Comparison of ENCODE assay signal across 20 cellular contexts in genomic region chr2:127216105-127216504, GRCh38. TPM values are rescaled to one million over a fixed set of nuclear protein-coding genes. Genes with fewer than 3 reads are reported as not detected.
"Had no signal": no experiment of that assay in that cellular context is flagged by ENCODE, and none has a peak within 500 bp of the region (broad histone marks: within the 10 kb centered on the region; RNA-seq: fewer than 3 reads in every experiment).

No MANE protein-coding gene starts in this region.

- H3K4me3 ChIP-seq: esophagus squamous epithelium, mucosa of descending colon, neural progenitor cell, pancreas, stomach, thoracic aorta, transverse colon had no signal

- H3K4me3 Mint-ChIP-seq: immature natural killer cell; naive thymus-derived CD8-positive, alpha-beta T cell; neural progenitor cell had no signal

- H3K27ac Mint-ChIP-seq: immature natural killer cell; naive thymus-derived CD8-positive, alpha-beta T cell; neural progenitor cell; progenitor cell of endocrine pancreas had no signal

- DNase-seq: cortex of kidney; effector memory CD4-positive, alpha-beta T cell; esophagus squamous epithelium; immature natural killer cell; mucosa of descending colon; naive thymus-derived CD8-positive, alpha-beta T cell; nucleus accumbens; pancreas; right cardiac atrium; small intestine; stimulated activated CD4-positive, alpha-beta T cell treated with anti-CD3 and anti-CD28 coated beads, Interleukin-12 subunit alpha, Interleukin-12 subunit beta, amount 100 ng/mL, for 4 hours; stimulated activated naive CD4-positive, alpha-beta T cell; stomach; substantia nigra; transverse colon had no signal

- H2AFZ ChIP-seq: neural progenitor cell had no signal

- H3K9me3 ChIP-seq: esophagus squamous epithelium, mucosa of descending colon, pancreas, transverse colon had no signal

- H3K4me2 ChIP-seq: neural progenitor cell had no signal

- ATAC-seq: mucosa of descending colon; naive thymus-derived CD8-positive, alpha-beta T cell; pancreas; right cardiac atrium had no signal

- H3K36me3 ChIP-seq: esophagus squamous epithelium, neural progenitor cell, pancreas, stomach, thoracic aorta, transverse colon had no signal

- FAIRE-seq: endometrium, pancreas, small intestine had no signal

- H3K27ac ChIP-seq: neural progenitor cell, pancreas, stomach, thoracic aorta, transverse colon had no signal

- H3K36me3 Mint-ChIP-seq: neural progenitor cell had no signal

RNA-seq across cellular contexts. Expression of gene CYP27C1, which starts 4.0 kb away (rescaled TPM):
- total RNA-seq: lung microvascular endothelial cell; naive thymus-derived CD8-positive, alpha-beta T cell had no signal
- polyA plus RNA-seq: immature natural killer cell; naive thymus-derived CD8-positive, alpha-beta T cell had no signal
